In genomic region chr19:18831524-18832330, GRCh38 we compare ENCODE assay signal across 8 cellular contexts. TPM values are rescaled to one million over a fixed set of nuclear protein-coding genes. Genes with fewer than 3 reads are reported as not detected.
DNase-seq lines count a peak whose midpoint lies in the region; ATAC-seq and TF ChIP-seq lines count a peak whose summit lies in the region.

TSS of gene UPF1 (plus strand) at chr19:18831959. CDS start at chr19:18832210, 251 bp downstream.

- H3K4me1 Mint-ChIP-seq in CD14-positive monocyte = peaks cover 43% of the 10 kb centered on the region
- H3K4me1 Mint-ChIP-seq in activated CD4-positive, alpha-beta memory T cell treated with anti-CD3 and anti-CD28 coated beads, Interleukin-2, amount 10 ng/mL, durations not matched to agents 7 days and 5 days = peaks cover 40% of the 10 kb centered on the region

- H3K4me1 ChIP-seq in ectodermal cell (ENCODE audit: control insufficient read depth, insufficient read depth, low read length) (peaks cover 12% of the 10 kb centered on the region), lower lobe of right lung (peaks cover 45% of the 10 kb centered on the region)

- TF ChIP-seq CTCF in CD14-positive monocyte (IDR thresholded peaks at IDR 0.05) (no peak), lower lobe of right lung (IDR thresholded peaks at IDR 0.05) (no peak)

- WGBS in ectodermal cell, 2 experiments = 2% methylated on average over 98 of the region's 98 CpGs

- DNase-seq in CD14-positive monocyte (ENCODE audit: low spot score) = peak; percentile 92
- DNase-seq in NCI-H82 (lab: John Stamatoyannopoulos, UW) = peak; percentile 98
- peak; percentile 95 for DNase-seq in activated CD4-positive, alpha-beta memory T cell treated with anti-CD3 and anti-CD28 coated beads, Interleukin-2, amount 10 ng/mL, durations not matched to agents 7 days and 5 days
- DNase-seq in lower lobe of right lung = peak; percentile 97
- peak; percentile 90 to 97 (median 95) for DNase-seq in stimulated activated CD4-positive, alpha-beta T cell treated with anti-CD3 and anti-CD28 coated beads, TNF-alpha, amount 100 ng/mL, for 24 hours (ENCODE audit: low read depth in 3 of 3)

- peak within 1 kb of the TSS; percentile 87 to 95 (median 91) for H3K27ac Mint-ChIP-seq in CD14-positive monocyte
- peak within 1 kb of the TSS; percentile 83 for H3K27ac Mint-ChIP-seq in activated CD4-positive, alpha-beta memory T cell treated with anti-CD3 and anti-CD28 coated beads, Interleukin-2, amount 10 ng/mL, durations not matched to agents 7 days and 5 days

- peaks cover 16 to 24% (median 19%) of the 10 kb centered on the region in 3 donors for H3K27me3 Mint-ChIP-seq in CD14-positive monocyte (ENCODE audit: low read depth in 3 of 3)
- peaks cover 4% of the 10 kb centered on the region for H3K27me3 Mint-ChIP-seq in activated CD4-positive, alpha-beta memory T cell treated with anti-CD3 and anti-CD28 coated beads, Interleukin-2, amount 10 ng/mL, durations not matched to agents 7 days and 5 days

- POLR2A ChIA-PET in activated CD4-positive, alpha-beta memory T cell treated with anti-CD3 and anti-CD28 coated beads, Interleukin-2, amount 10 ng/mL, durations not matched to agents 7 days and 5 days (lab: Charles Lee) = interaction anchor here (0.7 to 2.9 kb wide), 24 partner anchors 8 to 417 kb away, joined by 3 to 44 read pairs (median 4); partner anchors contain the start of genes COPE, CRTC1, DDX49 and KXD1

- H3K9me3 ChIP-seq in ectodermal cell (ENCODE audit: control insufficient read depth, low read length) = no peaks in the 10 kb centered on the region
- H3K9me3 ChIP-seq in lower lobe of right lung = no peaks in the 10 kb centered on the region

- CTCF ChIA-PET in activated CD4-positive, alpha-beta memory T cell treated with anti-CD3 and anti-CD28 coated beads, Interleukin-2, amount 10 ng/mL, durations not matched to agents 7 days and 5 days (lab: Charles Lee) = interaction anchor here (1.0 to 2.2 kb wide), 6 partner anchors 13 to 381 kb away, joined by 3 to 12 read pairs (median 4); partner anchors contain the start of gene REX1BD

- intact Hi-C loops in CD14-positive monocyte (cut with micrococcal nuclease) = no loop called here
- intact Hi-C loops in lower lobe of right lung (cut with DNase I) = no loop called here

- H3K36me3 ChIP-seq in ectodermal cell (ENCODE audit: control insufficient read depth, insufficient read depth, low read length) = no peaks in the 10 kb centered on the region
- H3K36me3 ChIP-seq in lower lobe of right lung = peaks cover 9% of the 10 kb centered on the region

- peak within 1 kb of the TSS; percentile 90 for H3K4me3 ChIP-seq in ectodermal cell (ENCODE audit: insufficient read depth, low read depth, low read length)
- H3K4me3 ChIP-seq in lower lobe of right lung = peak within 1 kb of the TSS; percentile 92

- peaks cover 15 to 24% of the 10 kb centered on the region in 2 donors for H3K36me3 Mint-ChIP-seq in CD14-positive monocyte
- peaks cover 38% of the 10 kb centered on the region for H3K36me3 Mint-ChIP-seq in activated CD4-positive, alpha-beta memory T cell treated with anti-CD3 and anti-CD28 coated beads, Interleukin-2, amount 10 ng/mL, durations not matched to agents 7 days and 5 days (ENCODE audit: low read depth)

- peak within 1 kb of the TSS; percentile 97 to 99 for H3K4me3 Mint-ChIP-seq in CD14-positive monocyte
- peak within 1 kb of the TSS; percentile 97 for H3K4me3 Mint-ChIP-seq in activated CD4-positive, alpha-beta memory T cell treated with anti-CD3 and anti-CD28 coated beads, Interleukin-2, amount 10 ng/mL, durations not matched to agents 7 days and 5 days

- H3K27me3 ChIP-seq in ectodermal cell (ENCODE audit: control insufficient read depth, insufficient read depth, low read length, poor library complexity, severe bottlenecking) = peaks cover 3% of the 10 kb centered on the region
- H3K27me3 ChIP-seq in lower lobe of right lung (ENCODE audit: low read depth) = no peaks in the 10 kb centered on the region

- peak; percentile 83 for ATAC-seq in GM19397 (IDR thresholded peaks at IDR 0.05; ENCODE audit: unreplicated experiment)
- peak; percentile 52 for ATAC-seq in HG03571 (IDR thresholded peaks at IDR 0.05; ENCODE audit: unreplicated experiment)
- peak; percentile 93 to 95 for ATAC-seq in lower lobe of right lung

- H3K27ac ChIP-seq in ectodermal cell (ENCODE audit: insufficient read depth, low read depth, low read length, poor library complexity, severe bottlenecking) (no peak within 1 kb of the TSS), lower lobe of right lung (peak within 1 kb of the TSS; percentile 91)

- peaks cover 4 to 13% (median 12%) of the 10 kb centered on the region in 7 donors for H3K9me3 Mint-ChIP-seq in CD14-positive monocyte
- H3K9me3 Mint-ChIP-seq in activated CD4-positive, alpha-beta memory T cell treated with anti-CD3 and anti-CD28 coated beads, Interleukin-2, amount 10 ng/mL, durations not matched to agents 7 days and 5 days = no peaks in the 10 kb centered on the region

RNA-seq across cellular contexts. Expression of gene UPF1, which starts in this region (rescaled TPM):
- 1 to 10 TPM; 2.6 to 3.2 TPM for polyA plus RNA-seq in CD14-positive monocyte
- total RNA-seq in activated CD4-positive, alpha-beta memory T cell treated with anti-CD3 and anti-CD28 coated beads, Interleukin-2, amount 10 ng/mL, durations not matched to agents 7 days and 5 days = 10 to 100 TPM; 74.4 to 74.6 TPM
- polyA plus RNA-seq in ectodermal cell (2013, experiment 1 of 4) = 49.8 TPM
- 57.8 TPM for polyA plus RNA-seq in ectodermal cell (2013, experiment 2 of 4)
- 38.0 TPM for polyA plus RNA-seq in ectodermal cell (2013, experiment 3 of 4)
- 41.5 TPM for polyA plus RNA-seq in ectodermal cell (2013, experiment 4 of 4)
- 75.8 TPM for total RNA-seq in lower lobe of right lung
